ENCODE assay signal across 17 cellular contexts in the genomic region with DNA sequence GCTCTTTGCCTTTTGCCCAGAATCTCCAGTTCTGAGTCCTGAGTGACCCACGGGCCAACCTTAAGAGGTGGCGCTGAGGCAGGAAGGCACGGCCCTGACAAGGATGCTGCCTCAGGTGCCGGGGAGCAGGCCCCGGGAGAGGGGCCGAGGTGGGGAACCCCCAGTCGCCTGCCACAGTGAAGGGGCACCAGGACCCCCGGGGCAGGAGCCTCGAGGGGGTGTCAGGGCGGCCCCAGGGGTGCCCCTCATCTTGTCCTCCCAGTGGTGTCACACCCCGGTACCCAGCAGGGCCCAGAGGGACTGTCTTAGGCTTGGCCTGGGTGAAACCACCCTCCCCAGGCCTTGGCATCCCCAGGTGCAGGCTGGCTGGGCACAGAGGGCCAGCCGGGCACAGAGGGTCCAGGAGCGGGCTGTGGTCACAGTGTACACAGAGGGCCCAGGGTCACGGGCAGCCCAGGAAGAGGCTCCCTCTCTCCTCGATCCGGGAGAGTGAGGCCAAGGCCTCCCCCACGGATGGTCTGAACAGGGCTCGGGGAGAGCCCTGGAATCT. TPM values are rescaled to one million over a fixed set of nuclear protein-coding genes. Genes with fewer than 3 reads are reported as not detected.
A peak's percentile ranks its signal among the peaks of the same experiment; 100 is the strongest.
DNase-seq lines count a peak whose midpoint lies in the region; ATAC-seq, FAIRE-seq and TF ChIP-seq lines count a peak whose summit lies in the region.
"Had no signal": no experiment of that assay in that cellular context is flagged by ENCODE, and none has a peak within 500 bp of the region (broad histone marks: within the 10 kb centered on the region; RNA-seq: fewer than 3 reads in every experiment).

No MANE protein-coding gene starts in this region.

- H3K36me3 Mint-ChIP-seq in stimulated activated naive CD8-positive, alpha-beta T cell treated with anti-CD3 and anti-CD28 coated beads, Interleukin-15, Interleukin-2, amounts not matched to agents 100 ng/mL and 50 ng/mL, for 24 hours (ENCODE audit: low read depth), result peaks cover 14% of the 10 kb centered on the region
- H3K36me3 Mint-ChIP-seq in activated CD8-positive, alpha-beta T cell treated with anti-CD3 and anti-CD28 coated beads for 36 hours (ENCODE audit: low read depth), result peaks cover 3% of the 10 kb centered on the region
- H3K36me3 Mint-ChIP-seq: immature natural killer cell had no signal

- no peaks in the 10 kb centered on the region for H3K9me3 Mint-ChIP-seq in stimulated activated naive CD8-positive, alpha-beta T cell treated with anti-CD3 and anti-CD28 coated beads, Interleukin-15, Interleukin-2, amounts not matched to agents 100 ng/mL and 50 ng/mL, for 24 hours
- no peaks in the 10 kb centered on the region for H3K9me3 Mint-ChIP-seq in activated CD8-positive, alpha-beta T cell treated with anti-CD3 and anti-CD28 coated beads for 36 hours
- H3K9me3 Mint-ChIP-seq: immature natural killer cell had no signal

- TF ChIP-seq CTCF in activated CD8-positive, alpha-beta T cell treated with anti-CD3 and anti-CD28 coated beads for 36 hours (IDR thresholded peaks at IDR 0.05), result no peak
- no peak for TF ChIP-seq CTCF in lower lobe of right lung (IDR thresholded peaks at IDR 0.05)

- peaks cover 20% of the 10 kb centered on the region for H3K4me1 ChIP-seq in lower lobe of right lung

- no peak for ATAC-seq in stimulated activated naive CD8-positive, alpha-beta T cell treated with anti-CD3 and anti-CD28 coated beads, Interleukin-15, Interleukin-2, amounts not matched to agents 100 U/mL and 50 U/mL, for 24 hours
- ATAC-seq in activated CD8-positive, alpha-beta T cell treated with anti-CD3 and anti-CD28 coated beads for 36 hours, result no peak
- ATAC-seq in lower lobe of right lung, result no peak

- peaks cover 4% of the 10 kb centered on the region for H3K27me3 Mint-ChIP-seq in stimulated activated naive CD8-positive, alpha-beta T cell treated with anti-CD3 and anti-CD28 coated beads, Interleukin-15, Interleukin-2, amounts not matched to agents 100 ng/mL and 50 ng/mL, for 24 hours
- H3K27me3 Mint-ChIP-seq in activated CD8-positive, alpha-beta T cell treated with anti-CD3 and anti-CD28 coated beads for 36 hours, result peaks cover 5% of the 10 kb centered on the region

- CTCF ChIA-PET in activated CD8-positive, alpha-beta T cell treated with anti-CD3 and anti-CD28 coated beads for 36 hours (lab: Charles Lee), result interaction anchor here (1.2 kb wide), 1 partner anchor 170 kb away, joined by 4 read pairs; a partner anchor contains a TSS

- FAIRE-seq in GM19239 (lab: Jason Lieb, UNC), result no peak
- FAIRE-seq: G401.6 had no signal

- H3K36me3 ChIP-seq in lower lobe of right lung, result no peaks in the 10 kb centered on the region

- no peak for DNase-seq in stimulated activated naive CD8-positive, alpha-beta T cell treated with anti-CD3 and anti-CD28 coated beads, Interleukin-15, Interleukin-2, amounts not matched to agents 100 U/mL and 50 U/mL, for 24 hours
- DNase-seq in activated CD8-positive, alpha-beta T cell treated with anti-CD3 and anti-CD28 coated beads for 36 hours, result peak; percentile 1
- DNase-seq in lower lobe of right lung (peak; percentile 41), GM19239 (ENCODE audit: insufficient read length, low spot score) (no peak), iPS-NIHi7 (ENCODE audit: extremely low spot score) (no peak), COR-L47 (lab: John Stamatoyannopoulos, UW) (no peak)
- no peak for DNase-seq in NK-92 treated with Interleukin-12 subunit alpha and Interleukin-12 subunit beta, amount 100 ng/mL, for 24 hours (lab: John Stamatoyannopoulos, UW)
- DNase-seq: anterior cingulate cortex; immature natural killer cell; NCI-H2171; OCI-M1; stimulated activated CD4-positive, alpha-beta T cell treated with anti-CD3 and anti-CD28 coated beads, Interleukin-4, amount 100 ng/mL, for 4 hours had no signal

- peak overlapping the region; percentile 88 for H3K4me3 Mint-ChIP-seq in stimulated activated naive CD8-positive, alpha-beta T cell treated with anti-CD3 and anti-CD28 coated beads, Interleukin-15, Interleukin-2, amounts not matched to agents 100 ng/mL and 50 ng/mL, for 24 hours
- peak overlapping the region; percentile 82 for H3K4me3 Mint-ChIP-seq in activated CD8-positive, alpha-beta T cell treated with anti-CD3 and anti-CD28 coated beads for 36 hours
- H3K4me3 Mint-ChIP-seq: immature natural killer cell had no signal

- intact Hi-C loops in activated CD8-positive, alpha-beta T cell treated with anti-CD3 and anti-CD28 coated beads for 36 hours (cut with micrococcal nuclease), result no loop called here
- intact Hi-C loops in lower lobe of right lung (cut with DNase I), result no loop called here

- H3K27ac Mint-ChIP-seq in stimulated activated naive CD8-positive, alpha-beta T cell treated with anti-CD3 and anti-CD28 coated beads, Interleukin-15, Interleukin-2, amounts not matched to agents 100 ng/mL and 50 ng/mL, for 24 hours, result peak overlapping the region; percentile 78
- peak overlapping the region; percentile 78 for H3K27ac Mint-ChIP-seq in activated CD8-positive, alpha-beta T cell treated with anti-CD3 and anti-CD28 coated beads for 36 hours
- H3K27ac Mint-ChIP-seq: immature natural killer cell had no signal

- H3K27ac ChIP-seq in lower lobe of right lung, result no peak overlapping the region
- H3K27ac ChIP-seq: C4-2B had no signal

- H3K4me1 Mint-ChIP-seq in stimulated activated naive CD8-positive, alpha-beta T cell treated with anti-CD3 and anti-CD28 coated beads, Interleukin-15, Interleukin-2, amounts not matched to agents 100 ng/mL and 50 ng/mL, for 24 hours (ENCODE audit: low read depth), result peaks cover 49% of the 10 kb centered on the region
- H3K4me1 Mint-ChIP-seq in activated CD8-positive, alpha-beta T cell treated with anti-CD3 and anti-CD28 coated beads for 36 hours (ENCODE audit: low read depth), result peaks cover 44% of the 10 kb centered on the region

- peaks cover 24% of the 10 kb centered on the region for H3K27me3 ChIP-seq in lower lobe of right lung (ENCODE audit: low read depth)

- H3K9me3 ChIP-seq in lower lobe of right lung, result no peaks in the 10 kb centered on the region

- H3K4me3 ChIP-seq in lower lobe of right lung, result peak overlapping the region; percentile 39

- POLR2A ChIA-PET in activated CD8-positive, alpha-beta T cell treated with anti-CD3 and anti-CD28 coated beads for 36 hours (lab: Charles Lee), result interaction anchor here (1.0 to 1.3 kb wide), 2 partner anchors 12 to 132 kb away, joined by 3 read pairs; no protein-coding TSS in a partner anchor

RNA-seq across cellular contexts. Expression of a gene that starts 1.0 kb away (rescaled TPM):
- 10 to 100 TPM; 19.4 to 20.3 TPM for total RNA-seq in activated CD8-positive, alpha-beta T cell treated with anti-CD3 and anti-CD28 coated beads for 36 hours
- 1.4 TPM for total RNA-seq in lower lobe of right lung
- total RNA-seq: fibroblast of villous mesenchyme, pulmonary artery endothelial cell had no signal

RNA-seq across cellular contexts. Expression of a gene that starts 11.9 kb away (rescaled TPM):
- under 1 TPM; 0.22 to 0.29 TPM for total RNA-seq in activated CD8-positive, alpha-beta T cell treated with anti-CD3 and anti-CD28 coated beads for 36 hours
- total RNA-seq in lower lobe of right lung, result not detected
- total RNA-seq: fibroblast of villous mesenchyme, pulmonary artery endothelial cell had no signal

RNA-seq across cellular contexts. Expression of a gene that starts 48.7 kb away (rescaled TPM):
- total RNA-seq in activated CD8-positive, alpha-beta T cell treated with anti-CD3 and anti-CD28 coated beads for 36 hours, result under 1 TPM; 0.38 to 0.54 TPM
- not detected for total RNA-seq in lower lobe of right lung
- total RNA-seq: fibroblast of villous mesenchyme, pulmonary artery endothelial cell had no signal

Comparison
In these comparisons a context has a peak if more than half of its experiments do, and no peak if none do; other contexts are left out.
1. DNase-seq: peak in activated CD8-positive, alpha-beta T cell treated with anti-CD3 and anti-CD28 coated beads for 36 hours (single experiment) and lower lobe of right lung (single experiment); none in stimulated activated naive CD8-positive, alpha-beta T cell treated with anti-CD3 and anti-CD28 coated beads, Interleukin-15, Interleukin-2, amounts not matched to agents 100 U/mL and 50 U/mL, for 24 hours (single experiment), GM19239 (single experiment), iPS-NIHi7 (single experiment), COR-L47 (single experiment) and NK-92 treated with Interleukin-12 subunit alpha and Interleukin-12 subunit beta, amount 100 ng/mL, for 24 hours (single experiment).